14 cellular contexts compared by ENCODE assay signal in the genomic region with DNA sequence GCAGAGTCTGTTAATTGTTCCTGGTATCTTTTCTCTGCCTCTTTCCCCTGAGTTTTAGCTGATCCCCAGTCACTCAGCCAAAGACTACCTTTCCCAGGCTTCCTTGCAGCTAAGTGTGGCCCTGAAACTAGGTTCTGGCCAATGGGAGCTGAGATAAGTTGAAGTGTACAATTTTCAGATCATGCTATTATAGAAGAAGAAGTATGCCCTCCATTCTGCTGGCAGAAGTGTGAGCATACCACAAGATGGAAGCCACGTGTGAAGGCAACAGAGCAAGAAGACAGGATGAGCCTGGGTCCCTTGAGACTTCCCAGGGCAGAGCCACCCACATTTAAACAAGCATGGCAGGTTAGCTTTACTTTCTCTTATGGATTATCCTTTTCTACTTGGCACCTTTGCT.
DNase-seq lines count a peak whose midpoint lies in the region; ATAC-seq and TF ChIP-seq lines count a peak whose summit lies in the region.
"Had no signal": no experiment of that assay in that cellular context is flagged by ENCODE, and none has a peak within 500 bp of the region (broad histone marks: within the 10 kb centered on the region; RNA-seq: fewer than 3 reads in every experiment).

No MANE protein-coding gene starts in this region.

- no peaks in the 10 kb centered on the region for H3K27me3 ChIP-seq in suprapubic skin
- H3K27me3 ChIP-seq: Peyer's patch had no signal

- DNase-seq in germinal center (ENCODE audit: low spot score) (peak; percentile 18), pons (ENCODE audit: low spot score) (no peak), COLO829 (ENCODE audit: low spot score) (no peak), suprapubic skin (ENCODE audit: low spot score in 2 of 2) (no peak)
- DNase-seq: CD8-positive, alpha-beta memory T cell; dermis blood vessel endothelial cell; spleen had no signal

- H3K27ac ChIP-seq in suprapubic skin: no peak overlapping the region
- H3K27ac ChIP-seq: foreskin keratinocyte, Peyer's patch, spleen had no signal

- no peaks in the 10 kb centered on the region for H3K9me3 ChIP-seq in suprapubic skin
- H3K9me3 ChIP-seq: Peyer's patch, spleen had no signal

- no peaks in the 10 kb centered on the region for H3K36me3 ChIP-seq in suprapubic skin
- H3K36me3 ChIP-seq: HAP-1, Peyer's patch, spleen had no signal

- no peak for TF ChIP-seq CTCF in suprapubic skin (IDR thresholded peaks at IDR 0.05)

- TF ChIP-seq EP300 in suprapubic skin (IDR thresholded peaks at IDR 0.05): no peak

- WGBS in suprapubic skin: 80% methylated on average over 1 of the region's 1 CpG

- no peak overlapping the region for H3K4me3 ChIP-seq in suprapubic skin
- H3K4me3 ChIP-seq: HAP-1, Peyer's patch, spleen had no signal

- no peaks in the 10 kb centered on the region for H3K4me1 ChIP-seq in suprapubic skin
- H3K4me1 ChIP-seq: foreskin keratinocyte, HAP-1, Peyer's patch, spleen had no signal

- no peak for TF ChIP-seq POLR2A in suprapubic skin (IDR thresholded peaks at IDR 0.05)

- ATAC-seq in GM18868 (IDR thresholded peaks at IDR 0.05; ENCODE audit: unreplicated experiment) (peak; percentile 96), GM21576 (IDR thresholded peaks at IDR 0.05; ENCODE audit: unreplicated experiment) (peak; percentile 96), HG03196 (IDR thresholded peaks at IDR 0.05; ENCODE audit: unreplicated experiment) (peak; percentile 87), HG03039 (IDR thresholded peaks at IDR 0.05; ENCODE audit: unreplicated experiment) (no peak)
- ATAC-seq: foreskin keratinocyte had no signal
